In genomic region chr9:112042244-112042638, GRCh38 we compare ENCODE assay signal across 16 cellular contexts.
DNase-seq lines count a peak whose midpoint lies in the region; ATAC-seq and TF ChIP-seq lines count a peak whose summit lies in the region.
"Had no signal": no experiment of that assay in that cellular context is flagged by ENCODE, and none has a peak within 500 bp of the region (broad histone marks: within the 10 kb centered on the region; RNA-seq: fewer than 3 reads in every experiment).

No MANE protein-coding gene starts in this region.

- CTCF ChIA-PET in PC-3 (lab: Charles Lee) = no interaction called here

- 72% methylated on average over 3 of the region's 3 CpGs for WGBS in esophagus muscularis mucosa

- H3K27ac ChIP-seq in ACC112 (ENCODE audit: low read depth, low read length) (peak overlapping the region; percentile 99), PC-3 (ENCODE audit: low read length) (peak overlapping the region; percentile 86), esophagus muscularis mucosa (replicated peaks in 1 of 4) (no peak overlapping the region)
- H3K27ac ChIP-seq: coronary artery, uterus had no signal

- H3K36me3 ChIP-seq in ACC112 (ENCODE audit: insufficient read depth, low read length) (0 out of 2 replicates have a peak, but pooled peaks cover 2% of the 10 kb centered on the region), PC-3 (ENCODE audit: low read depth, low read length) (no peaks in the 10 kb centered on the region), esophagus muscularis mucosa (no peaks in the 10 kb centered on the region)
- H3K36me3 ChIP-seq: uterus had no signal

- TF ChIP-seq CTCF in PC-3 (conservative IDR thresholded peaks at IDR 0.05; ENCODE audit: low read depth, low read length) (no peak), nephron (IDR thresholded peaks at IDR 0.05; ENCODE audit: unreplicated experiment in 3 of 3) (no peak), esophagus muscularis mucosa (IDR thresholded peaks at IDR 0.05) (no peak)

- H3K4me2 ChIP-seq in PC-3 (ENCODE audit: low read length) = peak overlapping the region; percentile 50

- H4K20me1 ChIP-seq in PC-3 (ENCODE audit: low read length) = no peaks in the 10 kb centered on the region

- no peaks in the 10 kb centered on the region for H3K79me2 ChIP-seq in ACC112 (ENCODE audit: control insufficient read depth, insufficient read depth, low read length, unreplicated experiment)
- H3K79me2 ChIP-seq in PC-3 (ENCODE audit: low read length) = no peaks in the 10 kb centered on the region

- no peak for TF ChIP-seq POLR2A in esophagus muscularis mucosa (IDR thresholded peaks at IDR 0.05; ENCODE audit: low read depth)

- H3K4me3 Mint-ChIP-seq in nephron = no peak overlapping the region
- no peak overlapping the region for H3K4me3 Mint-ChIP-seq in activated T-cell treated with anti-CD3 and anti-CD28 coated beads, Interleukin-2, amount 50 U/mL, for 24 hours
- H3K4me3 Mint-ChIP-seq: CD8-positive, alpha-beta memory T cell had no signal

- H2AFZ ChIP-seq in ACC112 (ENCODE audit: low read length, unreplicated experiment) (no peak overlapping the region), PC-3 (ENCODE audit: low read length) (no peak overlapping the region)

- no peaks in the 10 kb centered on the region for H3K9me3 Mint-ChIP-seq in nephron
- peaks cover 2% of the 10 kb centered on the region for H3K9me3 Mint-ChIP-seq in activated T-cell treated with anti-CD3 and anti-CD28 coated beads, Interleukin-2, amount 50 U/mL, for 24 hours

- intact Hi-C loops in PC-3 (cut with micrococcal nuclease) (no loop called here), esophagus muscularis mucosa (cut with DNase I) (no loop called here)

- H3K27me3 ChIP-seq in ACC112 (ENCODE audit: insufficient read depth, low read length) = no peaks in the 10 kb centered on the region
- H3K27me3 ChIP-seq in PC-3 (ENCODE audit: low read length) = no peaks in the 10 kb centered on the region
- no peaks in the 10 kb centered on the region for H3K27me3 ChIP-seq in esophagus muscularis mucosa
- H3K27me3 ChIP-seq: uterus had no signal

- peaks cover 40% of the 10 kb centered on the region for H3K4me1 Mint-ChIP-seq in nephron
- peaks cover 41% of the 10 kb centered on the region for H3K4me1 Mint-ChIP-seq in activated T-cell treated with anti-CD3 and anti-CD28 coated beads, Interleukin-2, amount 50 U/mL, for 24 hours (ENCODE audit: low read depth)

- H3K9ac ChIP-seq in PC-3 (ENCODE audit: low read length) = peak overlapping the region; percentile 16; the same call in 1 of the 2 replicates

- H3K27me3 Mint-ChIP-seq in nephron (ENCODE audit: low read depth) = peaks cover 3% of the 10 kb centered on the region
- H3K27me3 Mint-ChIP-seq in activated T-cell treated with anti-CD3 and anti-CD28 coated beads, Interleukin-2, amount 50 U/mL, for 24 hours = peaks cover 2% of the 10 kb centered on the region
- H3K27me3 Mint-ChIP-seq: CD8-positive, alpha-beta memory T cell had no signal

- DNase-seq in PC-3 = no peak
- peak; percentile 79 for DNase-seq in cerebellar cortex (ENCODE audit: low spot score)
- no peak for DNase-seq in activated T-cell treated with anti-CD3 and anti-CD28 coated beads, Interleukin-2, amount 50 U/mL, for 24 hours
- DNase-seq in esophagus muscularis mucosa (ENCODE audit: extremely low spot score) = no peak
- no peak for DNase-seq in stimulated activated naive CD8-positive, alpha-beta T cell treated with anti-CD3 and anti-CD28 coated beads, Interleukin-15, Interleukin-2, amounts not matched to agents 100 U/mL and 50 U/mL, for 24 hours
- no peak for DNase-seq in activated CD4-positive, alpha-beta T cell treated with anti-CD3 and anti-CD28 coated beads for 1 hour
- DNase-seq: activated CD4-positive, alpha-beta T cell treated with anti-CD3 and anti-CD28 coated beads, Interleukin-2, amount 50 U/mL, for 1 hour; activated naive CD4-positive, alpha-beta T cell; CD8-positive, alpha-beta memory T cell; NCI-H2029; NCI-H446 treated with DMSO at 0.1 percent for 48 hours; T-helper 9 cell had no signal

- BruUV-seq in PC-3 (replicated peaks; lab: Mats Ljungman, UMichigan) = no TSS peak

- no peak overlapping the region for H3K4me3 ChIP-seq in ACC112 (ENCODE audit: low read depth, low read length)
- no peak overlapping the region for H3K4me3 ChIP-seq in PC-3 (ENCODE audit: low read length)
- H3K4me3 ChIP-seq in esophagus muscularis mucosa = no peak overlapping the region
- H3K4me3 ChIP-seq: coronary artery, uterus had no signal

- peaks cover 75% of the 10 kb centered on the region for H3K4me1 ChIP-seq in ACC112 (ENCODE audit: control insufficient read depth, insufficient read depth, low read length, unreplicated experiment)
- peaks cover 56% of the 10 kb centered on the region for H3K4me1 ChIP-seq in PC-3 (ENCODE audit: insufficient read depth, low read length)
- peaks cover 0 to 14% (median 11%) of the 10 kb centered on the region in 4 donors for H3K4me1 ChIP-seq in esophagus muscularis mucosa
- H3K4me1 ChIP-seq: uterus had no signal

- H3K27ac Mint-ChIP-seq in nephron = peak overlapping the region; percentile 60 to 95 (median 84)
- no peak overlapping the region for H3K27ac Mint-ChIP-seq in activated T-cell treated with anti-CD3 and anti-CD28 coated beads, Interleukin-2, amount 50 U/mL, for 24 hours

- H3K36me3 Mint-ChIP-seq in nephron (ENCODE audit: low read depth) = peaks cover 40% of the 10 kb centered on the region
- H3K36me3 Mint-ChIP-seq in activated T-cell treated with anti-CD3 and anti-CD28 coated beads, Interleukin-2, amount 50 U/mL, for 24 hours (ENCODE audit: low read depth) = no peaks in the 10 kb centered on the region

- H3K9me3 ChIP-seq in PC-3 (ENCODE audit: low read length) = no peaks in the 10 kb centered on the region
- no peaks in the 10 kb centered on the region for H3K9me3 ChIP-seq in esophagus muscularis mucosa
- H3K9me3 ChIP-seq: uterus had no signal

- no peaks in the 10 kb centered on the region for H3K9me2 ChIP-seq in PC-3 (replicated peaks; ENCODE audit: low read length)

- no peak for TF ChIP-seq EP300 in esophagus muscularis mucosa (IDR thresholded peaks at IDR 0.05)

- no peak for ATAC-seq in PC-3
- ATAC-seq in stimulated activated naive CD8-positive, alpha-beta T cell treated with anti-CD3 and anti-CD28 coated beads, Interleukin-15, Interleukin-2, amounts not matched to agents 100 U/mL and 50 U/mL, for 24 hours = no peak

- peaks cover 6% of the 10 kb centered on the region for H3F3A ChIP-seq in PC-3 (ENCODE audit: low read length, unreplicated experiment)

- POLR2A ChIA-PET in PC-3 (lab: Charles Lee; ENCODE audit: unreplicated experiment) = no interaction called here

Comparison
In these comparisons a context has a peak if more than half of its experiments do, and no peak if none do; other contexts are left out.
1. H3K27ac ChIP-seq: peak in ACC112 (single experiment) and PC-3 (single experiment); none in esophagus muscularis mucosa (0 of 4).